1 cellular context compared by ENCODE assay signal in the genomic region with DNA sequence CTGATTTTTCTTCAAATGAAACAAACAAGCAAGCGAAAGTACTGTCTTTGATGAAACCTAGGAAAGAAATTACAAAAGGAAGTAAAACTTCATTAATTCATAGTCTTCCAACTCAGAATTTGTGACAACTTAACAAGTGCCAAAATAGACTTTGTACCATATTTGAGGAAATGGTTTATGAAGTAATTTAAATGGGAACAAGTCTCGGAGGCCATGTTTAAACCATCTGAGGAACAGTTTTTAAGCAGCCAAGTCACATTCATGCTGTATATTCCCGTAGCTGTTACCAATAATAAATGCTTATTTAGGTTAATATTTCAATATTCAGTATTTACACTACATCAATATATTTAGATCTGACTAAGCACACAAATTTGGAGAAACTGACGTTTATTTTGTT.
TF ChIP-seq lines count a peak whose summit lies in the region.

No MANE protein-coding gene starts in this region.

TF ChIP-seq in K562, 482 proteins besides CTCF, POLR2A, EP300 and RAD21 (continued from another document):
- TF ChIP-seq ZNF280B (CRISPR knock-in tag; IDR thresholded peaks at IDR 0.05): no peak
